Comparison of ENCODE assay signal across 1 cellular context in genomic region chrX:152884171-152884570, GRCh38.
TF ChIP-seq lines count a peak whose summit lies in the region.

No MANE protein-coding gene starts in this region.

TF ChIP-seq in HCT116, 20 proteins besides CTCF, POLR2A, EP300 and RAD21 (continued from another document):
- TF ChIP-seq ZBTB33 (IDR thresholded peaks at IDR 0.05; ENCODE audit: extremely low read depth, insufficient replicate concordance, low read length) (no peak), ZFX (IDR thresholded peaks at IDR 0.05) (no peak), JUND (IDR thresholded peaks at IDR 0.05) (no peak), POLR2AphosphoS5 (IDR thresholded peaks at IDR 0.05; ENCODE audit: low read depth, low read length) (no peak), SIN3A (IDR thresholded peaks at IDR 0.05; ENCODE audit: low read depth) (no peak), EGR1 (IDR thresholded peaks at IDR 0.05; ENCODE audit: low read depth) (no peak), MAX (IDR thresholded peaks at IDR 0.05) (no peak), ZNF274 (IDR thresholded peaks at IDR 0.05; ENCODE audit: low read depth, low read length) (no peak), SRF (IDR thresholded peaks at IDR 0.05; ENCODE audit: low read depth) (no peak), CEBPB (IDR thresholded peaks at IDR 0.05; ENCODE audit: low read depth) (no peak), SP1 (IDR thresholded peaks at IDR 0.05; ENCODE audit: low read depth) (no peak), TCF7L2 (IDR thresholded peaks at IDR 0.05; ENCODE audit: borderline replicate concordance, extremely low read depth, insufficient read depth, insufficient read length) (no peak), FOSL1 (IDR thresholded peaks at IDR 0.05; ENCODE audit: low read depth) (no peak)
TF ChIP-seq in HCT116: peak in this region for 0.
